26 cellular contexts compared by ENCODE assay signal in genomic region chr3:71602256-71602655, GRCh38. TPM values are rescaled to one million over a fixed set of nuclear protein-coding genes. Genes with fewer than 3 reads are reported as not detected.
DNase-seq lines count a peak whose midpoint lies in the region; ATAC-seq, FAIRE-seq and TF ChIP-seq lines count a peak whose summit lies in the region.
"Had no signal": no experiment of that assay in that cellular context is flagged by ENCODE, and none has a peak within 500 bp of the region (broad histone marks: within the 10 kb centered on the region; RNA-seq: fewer than 3 reads in every experiment).

No MANE protein-coding gene starts in this region.

- TF ChIP-seq POLR2A in A549 (IDR thresholded peaks at IDR 0.05; ENCODE audit: low read length): no peak
- no peak for TF ChIP-seq POLR2A in prostate gland (IDR thresholded peaks at IDR 0.05)

- intact Hi-C loops in prostate gland (cut with DNase I): no loop called here

- no peak for TF ChIP-seq CTCF in A549 (IDR thresholded peaks at IDR 0.05)
- TF ChIP-seq CTCF in epithelial cell of proximal tubule (conservative IDR thresholded peaks at IDR 0.05; ENCODE audit: low read depth, low read length): peak; percentile 48
- no peak for TF ChIP-seq CTCF in prostate gland (IDR thresholded peaks at IDR 0.05)

- POLR2A ChIA-PET in A549 (lab: Yijun Ruan, JAX): no interaction called here

- peaks cover 17% of the 10 kb centered on the region for H3K4me1 ChIP-seq in A549
- no peaks in the 10 kb centered on the region for H3K4me1 ChIP-seq in prostate gland (replicated peaks)
- H3K4me1 ChIP-seq: neural progenitor cell had no signal

- H3K27me3 ChIP-seq in prostate gland (replicated peaks; ENCODE audit: insufficient read depth): no peaks in the 10 kb centered on the region
- H3K27me3 ChIP-seq: neural progenitor cell had no signal

- ATAC-seq in A549: peak in 1 of 2 experiments; percentile 50; a peak in 1 of 6 replicates
- peak; percentile 44 for ATAC-seq in left lobe of liver
- ATAC-seq: activated CD8-positive, alpha-beta T cell treated with anti-CD3 and anti-CD28 coated beads, Interleukin-2, amount 10 ng/mL, durations not matched to agents 7 days and 5 days; sciatic nerve; stimulated activated memory B cell treated with anti-CD40 and anti-IgM and Interleukin-4, amounts not matched to agents 10 μg/mL and 1 μg/mL and 100 μg/mL, for 72 hours; T-cell had no signal

- peaks cover 4% of the 10 kb centered on the region; the same call in 1 of the 3 replicates for H3K9me3 ChIP-seq in A549
- H3K9me3 ChIP-seq in prostate gland: no peaks in the 10 kb centered on the region

- peak overlapping the region; percentile 10; the same call in 1 of the 3 replicates for H3K4me2 ChIP-seq in A549
- H3K4me2 ChIP-seq: KMS-11, neural progenitor cell had no signal

- WGBS in A549 (ENCODE audit: missing lambda C conversion rate): 27% methylated on average over 2 of the region's 2 CpGs
- WGBS in prostate gland: 70% methylated on average over 2 of the region's 2 CpGs

- no peak overlapping the region for H3K4me3 ChIP-seq in A549
- no peak overlapping the region for H3K4me3 ChIP-seq in epithelial cell of proximal tubule (ENCODE audit: low read depth, low read length)
- no peak overlapping the region for H3K4me3 ChIP-seq in prostate gland
- H3K4me3 ChIP-seq: dorsolateral prefrontal cortex, HAP-1, neural progenitor cell had no signal

- no peak for TF ChIP-seq EP300 in A549 (IDR thresholded peaks at IDR 0.05)

- CTCF ChIA-PET in A549 (lab: Yijun Ruan, JAX): interaction anchor here (0.7 to 4.2 kb wide), 3 partner anchors 15 to 1052 kb away, joined by 3 to 23 read pairs (median 3); no protein-coding TSS in a partner anchor

- no peak overlapping the region for H3K27ac ChIP-seq in A549
- no peak overlapping the region for H3K27ac ChIP-seq in prostate gland
- H3K27ac ChIP-seq: dorsolateral prefrontal cortex, KMS-11, neural progenitor cell, RWPE1 had no signal

- TF ChIP-seq RAD21 in A549 (conservative IDR thresholded peaks at IDR 0.05 in 1 of 2, IDR thresholded peaks at IDR 0.05 in 1 of 2): no peak

- DNase-seq in A549 (ENCODE audit: low read depth in 1 of 2, low spot score in 1 of 2): no peak
- DNase-seq in M059J (ENCODE audit: low read depth): peak; percentile 9
- DNase-seq in epithelial cell of proximal tubule (ENCODE audit: low read depth): peak; percentile 82
- no peak for DNase-seq in left lobe of liver (ENCODE audit: low spot score)
- DNase-seq in activated CD4-positive, alpha-beta T cell treated with anti-CD3 and anti-CD28 coated beads, Interleukin-2, amount 50 U/mL, for 48 hours: no peak
- no peak for DNase-seq in activated T-cell treated with anti-CD3 and anti-CD28 coated beads, Interleukin-2, amount 50 U/mL, for 1 hour
- no peak for DNase-seq in prostate gland (ENCODE audit: low spot score)
- DNase-seq in NCI-H82 (lab: John Stamatoyannopoulos, UW): no peak
- DNase-seq: activated CD8-positive, alpha-beta T cell treated with anti-CD3 and anti-CD28 coated beads, Interleukin-2, amount 10 ng/mL, durations not matched to agents 7 days and 5 days; activated effector memory CD4-positive, alpha-beta T cell treated with Interleukin-2 at 50 U/mL for 16 hours; CD8-positive, alpha-beta memory T cell; DMS53; dorsolateral prefrontal cortex; GDM1; NCI-H1436; NCI-H345; NCI-H748 treated with DMSO at 0.1 percent for 48 hours; stimulated activated CD4-positive, alpha-beta T cell treated with anti-CD3 and anti-CD28 coated beads, Interleukin-4, amount 100 ng/mL, for 4 hours; T-cell had no signal

- no peaks in the 10 kb centered on the region for H3K36me3 ChIP-seq in prostate gland
- H3K36me3 ChIP-seq: HAP-1, neural progenitor cell had no signal

- FAIRE-seq in A549 (lab: Jason Lieb, UNC): no peak
- FAIRE-seq: islet of Langerhans had no signal

TF ChIP-seq in A549, 52 proteins besides CTCF, POLR2A, EP300 and RAD21:
- TF ChIP-seq CBX2 (IDR thresholded peaks at IDR 0.05; ENCODE audit: borderline replicate concordance, low read depth) (no peak), GATA3 (IDR thresholded peaks at IDR 0.05; ENCODE audit: borderline replicate concordance) (no peak), RARB (CRISPR knock-in tag; IDR thresholded peaks at IDR 0.05) (no peak), PBX3 (IDR thresholded peaks at IDR 0.05) (no peak), ATOH8 (CRISPR knock-in tag; IDR thresholded peaks at IDR 0.05; ENCODE audit: low read depth) (no peak), MYC (IDR thresholded peaks at IDR 0.05; ENCODE audit: borderline replicate concordance, low read length) (no peak), HDAC2 (IDR thresholded peaks at IDR 0.05) (no peak), MAX (IDR thresholded peaks at IDR 0.05) (no peak)

RNA-seq across cellular contexts. Expression of gene FOXP1, which starts 18.7 kb away (rescaled TPM):
- polyA plus RNA-seq in A549 (2011; rRNA removed) (13.9 and 16.3 TPM in 2 replicates), A549 (2017; fragmentation: RNase III; extraction: RNeasy Plus Mini Kit Qiagen cat#74134 plus additional on column Dnase treatment) (9.8 to 13.5 TPM (median 12.8 TPM) in 3 replicates)
- polyA plus RNA-seq in A549 (2012; cell fraction: cytosol; rRNA removed): 3.7 and 5.5 TPM in 2 replicates
- polyA plus RNA-seq in A549 (2012; cell fraction: nucleus; rRNA removed): 5.3 and 8.9 TPM in 2 replicates
- polyA minus RNA-seq in A549 (2011; rRNA and poly(A)+ RNA removed): 73.2 and 83.5 TPM in 2 replicates
- total RNA-seq in M059J (2014; rRNA removed; shearing (Covaris generic)): 18.1 and 19.2 TPM in 2 replicates
- total RNA-seq in epithelial cell of proximal tubule (26.1 and 63.9 TPM in 2 replicates), left lobe of liver (26.1 TPM), prostate gland (100 to 1,000 TPM; 133 to 156 TPM)

Comparison
In these comparisons a context has a peak if more than half of its experiments do, and no peak if none do; other contexts are left out.
1. DNase-seq: peak in M059J (single experiment) and epithelial cell of proximal tubule (single experiment); none in A549 (0 of 2), left lobe of liver (single experiment), activated CD4-positive, alpha-beta T cell treated with anti-CD3 and anti-CD28 coated beads, Interleukin-2, amount 50 U/mL, for 48 hours (0 of 2), activated T-cell treated with anti-CD3 and anti-CD28 coated beads, Interleukin-2, amount 50 U/mL, for 1 hour (single experiment), prostate gland (single experiment) and NCI-H82 (single experiment).